1 cellular context compared by ENCODE assay signal in the genomic region with DNA sequence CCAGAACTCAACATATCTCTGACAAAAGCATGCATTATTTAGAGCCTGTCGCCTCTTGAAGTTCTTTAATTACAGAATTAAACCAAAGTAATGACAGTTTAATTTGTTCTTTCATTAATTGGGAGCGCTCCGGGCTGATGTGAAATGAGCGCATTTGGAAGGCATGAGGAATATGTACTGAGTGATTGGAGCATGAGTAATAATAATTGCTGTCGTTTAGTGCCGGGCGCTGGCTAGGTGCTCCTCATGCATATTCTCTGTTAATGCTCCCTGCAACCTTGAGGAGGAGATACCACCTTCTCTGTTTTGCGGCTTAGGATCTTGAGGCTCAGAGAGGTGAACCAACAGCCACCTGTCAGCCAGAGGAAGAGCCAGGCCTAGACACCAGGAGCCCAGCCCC.
TF ChIP-seq lines count a peak whose summit lies in the region.

No MANE protein-coding gene starts in this region.

TF ChIP-seq in SK-N-SH treated with all-trans-retinoic acid at 6 μM for 48 hours, 23 proteins besides CTCF, POLR2A, EP300 and RAD21 (continued from another document):
- TF ChIP-seq, protein P1, sequence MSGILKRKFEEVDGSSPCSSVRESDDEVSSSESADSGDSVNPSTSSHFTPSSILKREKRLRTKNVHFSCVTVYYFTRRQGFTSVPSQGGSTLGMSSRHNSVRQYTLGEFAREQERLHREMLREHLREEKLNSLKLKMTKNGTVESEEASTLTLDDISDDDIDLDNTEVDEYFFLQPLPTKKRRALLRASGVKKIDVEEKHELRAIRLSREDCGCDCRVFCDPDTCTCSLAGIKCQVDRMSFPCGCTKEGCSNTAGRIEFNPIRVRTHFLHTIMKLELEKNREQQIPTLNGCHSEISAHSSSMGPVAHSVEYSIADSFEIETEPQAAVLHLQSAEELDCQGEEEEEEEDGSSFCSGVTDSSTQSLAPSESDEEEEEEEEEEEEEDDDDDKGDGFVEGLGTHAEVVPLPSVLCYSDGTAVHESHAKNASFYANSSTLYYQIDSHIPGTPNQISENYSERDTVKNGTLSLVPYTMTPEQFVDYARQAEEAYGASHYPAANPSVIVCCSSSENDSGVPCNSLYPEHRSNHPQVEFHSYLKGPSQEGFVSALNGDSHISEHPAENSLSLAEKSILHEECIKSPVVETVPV (CRISPR knock-in tag; IDR thresholded peaks at IDR 0.05): no peak
- TF ChIP-seq PPARA (CRISPR knock-in tag; IDR thresholded peaks at IDR 0.05; ENCODE audit: borderline replicate concordance) (no peak), ZNF70 (CRISPR knock-in tag; IDR thresholded peaks at IDR 0.05) (no peak)
